22 cellular contexts compared by ENCODE assay signal in genomic region chr1:63611231-63611630, GRCh38. TPM values are rescaled to one million over a fixed set of nuclear protein-coding genes. Genes with fewer than 3 reads are reported as not detected.
DNase-seq lines count a peak whose midpoint lies in the region; ATAC-seq and TF ChIP-seq lines count a peak whose summit lies in the region.
"Had no signal": no experiment of that assay in that cellular context is flagged by ENCODE, and none has a peak within 500 bp of the region (broad histone marks: within the 10 kb centered on the region; RNA-seq: fewer than 3 reads in every experiment).

No MANE protein-coding gene starts in this region.

- H2AFZ ChIP-seq in smooth muscle cell (ENCODE audit: low read depth) = no peak overlapping the region

- H3K4me1 ChIP-seq in cardiac muscle cell (ENCODE audit: low read depth) (peaks cover 42% of the 10 kb centered on the region), ectodermal cell (ENCODE audit: control insufficient read depth, insufficient read depth, low read length) (peaks cover 19% of the 10 kb centered on the region), mucosa of descending colon (ENCODE audit: low read depth) (no peaks in the 10 kb centered on the region), smooth muscle cell (ENCODE audit: low read depth) (peaks cover 22% of the 10 kb centered on the region)
- H3K4me1 ChIP-seq: SJSA1 had no signal

- H3K27ac ChIP-seq in cardiac muscle cell (peak overlapping the region; percentile 85), ectodermal cell (ENCODE audit: insufficient read depth, low read depth, low read length, poor library complexity, severe bottlenecking) (peak overlapping the region; percentile 48), smooth muscle cell (ENCODE audit: low read depth) (no peak overlapping the region)
- H3K27ac ChIP-seq: BLaER1 treated with 17β-estradiol and CSF1 and Interleukin-3, amounts not matched to agents 10 nM and 100 nM; epithelial cell of prostate; HL-60; SJSA1; thoracic aorta had no signal

- ATAC-seq in mucosa of descending colon = peak; percentile 18
- ATAC-seq in GM18498 (IDR thresholded peaks at IDR 0.05; ENCODE audit: unreplicated experiment) = no peak
- ATAC-seq: right cardiac atrium had no signal

- H3F3A ChIP-seq in smooth muscle cell (ENCODE audit: low read depth) = no peaks in the 10 kb centered on the region

- H4K20me1 ChIP-seq in smooth muscle cell (ENCODE audit: low read depth) = peaks cover 95% of the 10 kb centered on the region

- H3K4me3 ChIP-seq in cardiac muscle cell (no peak overlapping the region), ectodermal cell (ENCODE audit: insufficient read depth, low read depth, low read length) (no peak overlapping the region), mucosa of descending colon (no peak overlapping the region), smooth muscle cell (no peak overlapping the region)
- H3K4me3 ChIP-seq: BLaER1 treated with 17β-estradiol and CSF1 and Interleukin-3, amounts not matched to agents 10 nM and 100 nM; SJSA1; thoracic aorta had no signal

- H3K79me2 ChIP-seq in smooth muscle cell (ENCODE audit: low read depth) = peaks cover 7% of the 10 kb centered on the region

- WGBS in ectodermal cell, 2 experiments = 43 to 54% methylated on average over 2 to 3 of the region's 3 CpGs
- WGBS in smooth muscle cell (ENCODE audit: low lambda C conversion rate) = 48% methylated on average over 3 of the region's 3 CpGs

- H3K27me3 ChIP-seq in cardiac muscle cell (no peaks in the 10 kb centered on the region), ectodermal cell (ENCODE audit: control insufficient read depth, insufficient read depth, low read length, poor library complexity, severe bottlenecking) (no peaks in the 10 kb centered on the region), smooth muscle cell (ENCODE audit: low read depth) (no peaks in the 10 kb centered on the region)
- H3K27me3 ChIP-seq: BLaER1 treated with 17β-estradiol and CSF1 and Interleukin-3, amounts not matched to agents 10 nM and 100 nM; SJSA1 had no signal

- no peak overlapping the region for H3K4me2 ChIP-seq in smooth muscle cell

- TF ChIP-seq CTCF in cardiac muscle cell (IDR thresholded peaks at IDR 0.05; ENCODE audit: low read depth, low read length) = no peak
- no peak for TF ChIP-seq CTCF in mucosa of descending colon (IDR thresholded peaks at IDR 0.05)
- no peak for TF ChIP-seq CTCF in smooth muscle cell (IDR thresholded peaks at IDR 0.05; ENCODE audit: borderline replicate concordance, insufficient read depth, poor library complexity, severe bottlenecking)

- H3K36me3 ChIP-seq in cardiac muscle cell (no peaks in the 10 kb centered on the region), ectodermal cell (ENCODE audit: control insufficient read depth, insufficient read depth, low read length) (no peaks in the 10 kb centered on the region), mucosa of descending colon (ENCODE audit: low read depth) (no peaks in the 10 kb centered on the region), smooth muscle cell (ENCODE audit: low read depth) (no peaks in the 10 kb centered on the region)
- H3K36me3 ChIP-seq: SJSA1, thoracic aorta had no signal

- intact Hi-C loops in cardiac septum (cut with DNase I) = no loop called here
- intact Hi-C loops in mucosa of descending colon (cut with DNase I, micrococcal nuclease) = loop anchor here (10.0 kb wide), 2 partner anchors 524 to 634 kb away; no protein-coding TSS in a partner anchor

- DNase-seq in cardiac muscle cell (ENCODE audit: low read depth in 1 of 2, low spot score in 1 of 2) (no peak), cardiac septum (ENCODE audit: low spot score) (no peak), mucosa of descending colon (no peak), cerebellum (ENCODE audit: low spot score) (no peak), epidermal melanocyte (ENCODE audit: insufficient read length, low spot score) (no peak), smooth muscle cell (lab: John Stamatoyannopoulos, UW; ENCODE audit: unreplicated experiment) (no peak)
- DNase-seq: activated CD4-positive, alpha-beta T cell treated with anti-CD3 and anti-CD28 coated beads for 1 hour; activated gamma-delta T cell; anterior cingulate cortex; glutamatergic neuron; immature natural killer cell; NCI-H1436 treated with DMSO at 0.1 percent for 48 hours; right cardiac atrium; stimulated activated CD4-positive, alpha-beta T cell treated with anti-CD3 and anti-CD28 coated beads, Interleukin-2, amount 100 ng/mL, for 24 hours; T-helper 9 cell had no signal

- H3K9ac ChIP-seq in smooth muscle cell (ENCODE audit: low read depth) = no peak overlapping the region
- H3K9ac ChIP-seq: BLaER1 treated with 17β-estradiol and CSF1 and Interleukin-3, amounts not matched to agents 10 nM and 100 nM had no signal

- H3K9me3 ChIP-seq in cardiac muscle cell (ENCODE audit: low read depth) (no peaks in the 10 kb centered on the region), ectodermal cell (ENCODE audit: control insufficient read depth, low read length) (no peaks in the 10 kb centered on the region), mucosa of descending colon (no peaks in the 10 kb centered on the region), smooth muscle cell (replicated peaks; ENCODE audit: low read depth) (no peaks in the 10 kb centered on the region)
- H3K9me3 ChIP-seq: BLaER1 treated with 17β-estradiol and CSF1 and Interleukin-3, amounts not matched to agents 10 nM and 100 nM; SJSA1; thoracic aorta had no signal

RNA-seq across cellular contexts. Expression of gene PGM1, which starts 18.0 kb away (rescaled TPM):
- total RNA-seq in cardiac muscle cell (344 and 361 TPM in 2 replicates), cardiac septum (199 TPM), mucosa of descending colon (100 to 1,000 TPM in 1 of 3 donors, 10 to 100 TPM in 2; 81.0 to 116 (median 87.3) TPM), cerebellum (16.2 TPM), smooth muscle cell (72.7 and 75.3 TPM in 2 replicates)
- polyA plus RNA-seq in cardiac muscle cell (264 and 277 TPM in 2 replicates), smooth muscle cell (82.6 and 87.6 TPM in 2 replicates)
- polyA plus RNA-seq in ectodermal cell (2013, experiment 1 of 4) = 18.1 TPM
- 15.6 TPM for polyA plus RNA-seq in ectodermal cell (2013, experiment 2 of 4)
- 15.3 TPM for polyA plus RNA-seq in ectodermal cell (2013, experiment 3 of 4)
- 15.1 TPM for polyA plus RNA-seq in ectodermal cell (2013, experiment 4 of 4)
